In the genomic region with DNA sequence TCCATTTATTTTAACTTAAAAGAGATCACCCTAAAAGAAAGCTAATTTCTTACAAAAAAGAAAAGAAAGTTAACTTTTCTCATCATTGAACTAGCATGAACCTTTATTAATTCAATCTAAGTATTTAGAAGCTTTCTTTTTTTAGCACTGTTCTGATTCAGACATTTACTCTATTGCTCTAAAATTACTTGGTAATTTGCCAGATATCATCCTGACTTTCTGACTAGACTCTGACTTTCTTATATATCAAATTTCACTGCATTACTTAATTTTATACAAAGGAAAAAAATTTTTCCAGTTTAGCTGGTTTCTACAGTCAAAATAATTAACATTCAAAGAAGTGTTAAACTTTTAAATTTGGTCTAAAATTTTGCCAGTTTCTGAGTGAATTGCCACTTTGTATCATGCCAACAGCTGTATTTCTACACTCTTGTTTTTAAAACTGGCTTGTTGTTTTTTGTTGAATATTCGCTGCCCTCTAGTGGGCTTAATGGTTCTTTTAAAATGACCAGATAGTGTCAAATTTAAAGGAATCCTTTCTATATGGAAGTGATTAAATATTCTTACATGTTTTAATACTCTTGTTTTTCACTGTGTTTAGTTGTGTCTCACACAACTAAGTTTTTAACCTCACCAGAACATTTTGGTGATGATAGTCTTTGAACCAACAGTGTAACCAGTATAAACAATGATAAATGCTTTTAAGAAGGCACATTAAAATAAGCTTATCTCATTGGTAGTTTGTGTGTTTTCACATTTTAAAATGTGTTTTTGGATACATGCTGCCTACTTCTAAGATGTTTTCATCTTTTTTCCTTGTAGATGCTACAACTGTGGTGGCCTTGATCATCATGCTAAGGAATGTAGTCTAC, we compare ENCODE assay signal across 8 cellular contexts.
A peak's percentile ranks its signal among the peaks of the same experiment; 100 is the strongest.
DNase-seq lines count a peak whose midpoint lies in the region; ATAC-seq and TF ChIP-seq lines count a peak whose summit lies in the region.

No MANE protein-coding gene starts in this region.

- no peaks in the 10 kb centered on the region for H3K27me3 Mint-ChIP-seq in MCF 10A (ENCODE audit: insufficient read depth, unreplicated experiment)

- H3K4me1 ChIP-seq in breast epithelium (no peaks in the 10 kb centered on the region), adipocyte (ENCODE audit: control insufficient read depth, insufficient read depth, low read length) (peaks cover 17% of the 10 kb centered on the region), left lung (no peaks in the 10 kb centered on the region)

- no peak for TF ChIP-seq POLR2A in breast epithelium (IDR thresholded peaks at IDR 0.05)

- H3K4me3 Mint-ChIP-seq in MCF 10A (ENCODE audit: unreplicated experiment): no peak overlapping the region

- peak; percentile 42 for TF ChIP-seq CTCF in MCF 10A (IDR thresholded peaks at IDR 0.05; ENCODE audit: unreplicated experiment)
- TF ChIP-seq CTCF in breast epithelium (IDR thresholded peaks at IDR 0.05): peak in 1 of 3 donors; percentile 55
- peak in 1 of 2 donors; percentile 37 for TF ChIP-seq CTCF in left lung (IDR thresholded peaks at IDR 0.05)

- no peaks in the 10 kb centered on the region for H3K9me3 ChIP-seq in breast epithelium
- no peaks in the 10 kb centered on the region for H3K9me3 ChIP-seq in adipocyte (ENCODE audit: control insufficient read depth, low read length)
- H3K9me3 ChIP-seq in left lung: no peaks in the 10 kb centered on the region

- H3K4me3 ChIP-seq in breast epithelium: no peak overlapping the region
- H3K4me3 ChIP-seq in adipocyte (ENCODE audit: low read length): peak overlapping the region; percentile 15
- no peak overlapping the region for H3K4me3 ChIP-seq in left lung

- POLR2A ChIA-PET in MCF 10A (lab: Yijun Ruan, JAX): interaction anchor here (0.6 to 2.2 kb wide), 7 partner anchors 82 to 444 kb away, joined by 3 to 10 read pairs (median 5); no protein-coding TSS in a partner anchor

- DNase-seq in MCF 10A (ENCODE audit: unreplicated experiment) (peak; percentile 69), breast epithelium (ENCODE audit: low spot score in 2 of 2) (no peak), NCI-H1694 treated with DMSO at 0.1 percent for 48 hours (lab: John Stamatoyannopoulos, UW) (peak; percentile 34), adipocyte (ENCODE audit: low read depth) (peak; percentile 84), left lung (no peak), C1 segment of cervical spinal cord (lab: John Stamatoyannopoulos, UW) (no peak)

- H3K4me1 Mint-ChIP-seq in MCF 10A (ENCODE audit: insufficient read depth, unreplicated experiment): peaks cover 16% of the 10 kb centered on the region

- BruUV-seq in MCF 10A (replicated peaks; lab: Mats Ljungman, UMichigan): no TSS peak

- H3K36me3 Mint-ChIP-seq in MCF 10A (ENCODE audit: insufficient read depth, unreplicated experiment): no peaks in the 10 kb centered on the region

- peak; percentile 60 for ATAC-seq in left lung
- ATAC-seq in GM21723 (IDR thresholded peaks at IDR 0.05; ENCODE audit: unreplicated experiment): no peak
- ATAC-seq in GM19023 (IDR thresholded peaks at IDR 0.05; ENCODE audit: unreplicated experiment): no peak

- peak overlapping the region; percentile 22 for H3K9ac ChIP-seq in adipocyte (ENCODE audit: low read length)

- H3K36me3 ChIP-seq in breast epithelium (no peaks in the 10 kb centered on the region), adipocyte (ENCODE audit: control insufficient read depth, insufficient read depth, low read length, severe bottlenecking) (no peaks in the 10 kb centered on the region), left lung (no peaks in the 10 kb centered on the region)

- CTCF ChIA-PET in MCF 10A (lab: Yijun Ruan, JAX): interaction anchor here (0.6 to 5.9 kb wide), 35 partner anchors 9 to 1209 kb away, joined by 3 to 78 read pairs (median 4); a partner anchor contains a TSS

- no peak overlapping the region for H3K27ac ChIP-seq in breast epithelium
- H3K27ac ChIP-seq in left lung: no peak overlapping the region

- intact Hi-C loops in MCF 10A (cut with micrococcal nuclease) (loop anchor here (1.0 to 5.0 kb wide), 3 partner anchors 81 to 288 kb away; no protein-coding TSS in a partner anchor), breast epithelium (cut with DNase I; ENCODE audit: low total_unique reads) (no loop called here), left lung (cut with DNase I) (no loop called here)

- H3K27me3 ChIP-seq in breast epithelium (no peaks in the 10 kb centered on the region), adipocyte (replicated peaks; ENCODE audit: control insufficient read depth, insufficient read depth, low read length) (no peaks in the 10 kb centered on the region), left lung (no peaks in the 10 kb centered on the region)

- H3K27ac Mint-ChIP-seq in MCF 10A (ENCODE audit: low read depth, unreplicated experiment): no peak overlapping the region

- no peaks in the 10 kb centered on the region for H3K9me3 Mint-ChIP-seq in MCF 10A (ENCODE audit: unreplicated experiment)

Comparison
In these comparisons a context has a peak if more than half of its experiments do, and no peak if none do; other contexts are left out.
1. DNase-seq: peak in MCF 10A (single experiment), NCI-H1694 treated with DMSO at 0.1 percent for 48 hours (single experiment) and adipocyte (single experiment); none in breast epithelium (0 of 2), left lung (0 of 2) and C1 segment of cervical spinal cord (0 of 14).